In genomic region chr17:57876866-57877237, GRCh38 we compare ENCODE assay signal across 12 cellular contexts. TPM values are rescaled to one million over a fixed set of nuclear protein-coding genes. Genes with fewer than 3 reads are reported as not detected.
A peak's percentile ranks its signal among the peaks of the same experiment; 100 is the strongest.
DNase-seq lines count a peak whose midpoint lies in the region; FAIRE-seq and TF ChIP-seq lines count a peak whose summit lies in the region.
"Had no signal": no experiment of that assay in that cellular context is flagged by ENCODE, and none has a peak within 500 bp of the region (broad histone marks: within the 10 kb centered on the region; RNA-seq: fewer than 3 reads in every experiment).

No MANE protein-coding gene starts in this region.

- no peaks in the 10 kb centered on the region for H3K9me2 ChIP-seq in hepatocyte (replicated peaks; ENCODE audit: insufficient read depth)

- H4K20me1 ChIP-seq in hepatocyte (ENCODE audit: insufficient read depth, poor library complexity, severe bottlenecking): no peaks in the 10 kb centered on the region

- H3K36me3 ChIP-seq in adrenal gland (replicated peaks in 1 of 2) (peaks cover 0 to 23% of the 10 kb centered on the region in 2 donors), hepatocyte (replicated peaks; ENCODE audit: insufficient read depth, low read depth) (no peaks in the 10 kb centered on the region), stomach (peaks cover 18 to 53% (median 50%) of the 10 kb centered on the region in 4 donors)

- TF ChIP-seq EP300 in stomach (IDR thresholded peaks at IDR 0.05): no peak

- H3K4me1 Mint-ChIP-seq in HFFc6 (ENCODE audit: low read depth): peaks cover 92% of the 10 kb centered on the region

- no peak overlapping the region for H3K4me3 Mint-ChIP-seq in HFFc6

- H3K27me3 Mint-ChIP-seq in HFFc6 (ENCODE audit: insufficient read depth): peaks cover 2% of the 10 kb centered on the region

- H3K27ac Mint-ChIP-seq in HFFc6: peak overlapping the region; percentile 99

- H3K4me3 ChIP-seq in adrenal gland: no peak overlapping the region
- H3K4me3 ChIP-seq in hepatocyte: no peak overlapping the region
- H3K4me3 ChIP-seq in stomach: no peak overlapping the region
- H3K4me3 ChIP-seq: mucosa of descending colon had no signal

- TF ChIP-seq POLR2A in adrenal gland (IDR thresholded peaks at IDR 0.05) (no peak), stomach (IDR thresholded peaks at IDR 0.05) (no peak)

- H3K36me3 Mint-ChIP-seq in HFFc6 (ENCODE audit: low read depth): peaks cover 42% of the 10 kb centered on the region; the same call in 1 of the 2 replicates

- no peaks in the 10 kb centered on the region for H3K9me3 Mint-ChIP-seq in HFFc6

- intact Hi-C loops in adrenal gland (cut with DNase I): no loop called here
- intact Hi-C loops in stomach (cut with DNase I; ENCODE audit: low total_unique reads): no loop called here

- H3K27ac ChIP-seq in adrenal gland (peak overlapping the region in 3 of 5 donors; percentile 72 to 95 (median 90)), hepatocyte (peak overlapping the region; percentile 77), stomach (peak overlapping the region in 4 of 5 donors; percentile 84 to 90 (median 88))

- H3K4me1 ChIP-seq in adrenal gland (replicated peaks in 1 of 2): peaks cover 32 to 76% of the 10 kb centered on the region in 2 donors
- peaks cover 59% of the 10 kb centered on the region for H3K4me1 ChIP-seq in hepatocyte (ENCODE audit: insufficient read depth)
- peaks cover 45 to 89% (median 69%) of the 10 kb centered on the region in 4 donors for H3K4me1 ChIP-seq in stomach

- no peaks in the 10 kb centered on the region for H3K9me3 ChIP-seq in adrenal gland (replicated peaks in 1 of 3)
- no peaks in the 10 kb centered on the region for H3K9me3 ChIP-seq in hepatocyte (ENCODE audit: low read depth)
- no peaks in the 10 kb centered on the region for H3K9me3 ChIP-seq in stomach
- H3K9me3 ChIP-seq: mucosa of descending colon had no signal

- H3K27me3 ChIP-seq in adrenal gland (no peaks in the 10 kb centered on the region), hepatocyte (no peaks in the 10 kb centered on the region), stomach (no peaks in the 10 kb centered on the region)

- no peak for FAIRE-seq in GM19239 (lab: Jason Lieb, UNC)

- no peak for DNase-seq in HFFc6
- no peak for DNase-seq in adrenal gland
- DNase-seq in hepatocyte (ENCODE audit: low spot score): no peak
- no peak for DNase-seq in stomach
- no peak for DNase-seq in iPS-NIHi7 (ENCODE audit: extremely low spot score)
- no peak for DNase-seq in MV-4-11 (lab: John Stamatoyannopoulos, UW)
- DNase-seq in GM19239 (ENCODE audit: insufficient read length, low spot score): no peak
- DNase-seq: HCEC 1CT; NCI-H2227 treated with DMSO at 0.1 percent for 48 hours; stimulated activated CD4-positive, alpha-beta T cell treated with anti-CD3 and anti-CD28 coated beads, Interleukin-4, amount 100 ng/mL, for 24 hours; stimulated activated naive CD4-positive, alpha-beta T cell had no signal

- WGBS in adrenal gland, 4 donors: 66 to 83% (median 74%) methylated on average over 2 of the region's 2 CpGs
- WGBS in hepatocyte (ENCODE audit: low lambda C conversion rate, missing lambda C conversion rate): 85% methylated on average over 2 of the region's 2 CpGs
- 73 to 86% (median 75%) methylated on average over 2 of the region's 2 CpGs for WGBS in stomach, 5 donors

- H3K79me2 ChIP-seq in hepatocyte: no peaks in the 10 kb centered on the region

- H2AFZ ChIP-seq in hepatocyte: no peak overlapping the region

- no peak overlapping the region for H3K4me2 ChIP-seq in hepatocyte

- TF ChIP-seq CTCF in HFFc6 (IDR thresholded peaks at IDR 0.05) (no peak), adrenal gland (IDR thresholded peaks at IDR 0.05) (no peak), hepatocyte (IDR thresholded peaks at IDR 0.05; ENCODE audit: poor library complexity) (no peak), stomach (IDR thresholded peaks at IDR 0.05) (no peak)

RNA-seq across cellular contexts. Expression of gene MRPS23, which starts 27.0 kb away (rescaled TPM):
- 10 to 100 TPM; 47.0 to 62.5 (median 56.4) TPM for total RNA-seq in HFFc6 (2021; fragmentation: NEBNext Ultra II Directional; extraction: Animal tissue kit (Norgen Biotek cat#: 25700))
- 10 to 100 TPM in 7 of 8 donors, 1 to 10 TPM in 1; 8.5 to 52.2 (median 36.6) TPM for total RNA-seq in adrenal gland
- polyA plus RNA-seq in adrenal gland: 10 to 100 TPM; 10.3 to 70.4 (median 10.8) TPM
- total RNA-seq in hepatocyte: 21.9 and 35.1 TPM in 2 replicates
- 44.2 and 50.4 TPM in 2 replicates for polyA plus RNA-seq in hepatocyte
- total RNA-seq in stomach: 10 to 100 TPM in 4 of 5 donors, not detected in 1; 12.6 to 26.8 (median 16.8) TPM
- polyA plus RNA-seq in stomach: 10 to 100 TPM; 25.1 to 43.3 (median 34.2) TPM
